21 cellular contexts compared by ENCODE assay signal in genomic region chr10:98638920-98639319, GRCh38.
DNase-seq lines count a peak whose midpoint lies in the region; ATAC-seq, FAIRE-seq and TF ChIP-seq lines count a peak whose summit lies in the region.
"Had no signal": no experiment of that assay in that cellular context is flagged by ENCODE, and none has a peak within 500 bp of the region (broad histone marks: within the 10 kb centered on the region; RNA-seq: fewer than 3 reads in every experiment).

No MANE protein-coding gene starts in this region.

- 9% methylated on average over 5 of the region's 5 CpGs for whole genome bisulfite sequencing in mammary epithelial cell (ENCODE audit: low coverage, missing lambda C conversion rate)

- H2AFZ ChIP-seq in mammary epithelial cell (ENCODE audit: low read depth, low read length) (peak overlapping the region; percentile 49), keratinocyte (ENCODE audit: control insufficient read depth, low read length) (peak overlapping the region; percentile 1)
- H2AFZ ChIP-seq: GM23248 had no signal

- H3K36me3 ChIP-seq in mammary epithelial cell (ENCODE audit: insufficient read depth, low read length) (no peaks in the 10 kb centered on the region), breast epithelium (no peaks in the 10 kb centered on the region), keratinocyte (ENCODE audit: control insufficient read depth in 2 of 2, extremely low read depth in 1 of 2, insufficient read depth in 2 of 2, low read length in 2 of 2) (no peaks in the 10 kb centered on the region)
- H3K36me3 ChIP-seq: BLaER1 had no signal

- H3K4me2 ChIP-seq in mammary epithelial cell (ENCODE audit: insufficient read depth, low read depth, low read length) = no peak overlapping the region
- H3K4me2 ChIP-seq in keratinocyte (ENCODE audit: control insufficient read depth, extremely low read depth, insufficient read depth, low read depth, low read length) = peak overlapping the region; percentile 36
- H3K4me2 ChIP-seq: A549, BLaER1 had no signal

- H3K4me1 ChIP-seq in mammary epithelial cell (ENCODE audit: insufficient read depth, low read length) (no peaks in the 10 kb centered on the region), breast epithelium (no peaks in the 10 kb centered on the region), keratinocyte (ENCODE audit: control insufficient read depth, extremely low read depth, insufficient read depth, low read length) (peaks cover 5% of the 10 kb centered on the region)
- H3K4me1 ChIP-seq: A549 had no signal

- no peaks in the 10 kb centered on the region for H3K9me1 ChIP-seq in keratinocyte (ENCODE audit: control insufficient read depth, extremely low read depth, insufficient read depth, low read length)

- H3K27me3 ChIP-seq in mammary epithelial cell (ENCODE audit: insufficient read depth, low read length) = no peaks in the 10 kb centered on the region
- H3K27me3 ChIP-seq in breast epithelium = no peaks in the 10 kb centered on the region
- no peaks in the 10 kb centered on the region for H3K27me3 ChIP-seq in keratinocyte (ENCODE audit: control insufficient read depth, extremely low read depth, insufficient read depth, low read length)
- H3K27me3 ChIP-seq: BLaER1 had no signal

- CTCF ChIA-PET in mammary epithelial cell (lab: Charles Lee; ENCODE audit: low non-redundant PET) = no interaction called here
- CTCF ChIA-PET in RWPE1 (lab: Yijun Ruan, JAX) = no interaction called here

- no peak overlapping the region for H3K9ac ChIP-seq in mammary epithelial cell (ENCODE audit: insufficient read depth, low read length)
- no peak overlapping the region for H3K9ac ChIP-seq in keratinocyte (ENCODE audit: control insufficient read depth, extremely low read depth, insufficient read depth, low read length)
- H3K9ac ChIP-seq: BLaER1, GM23248 had no signal

- in situ Hi-C loops in mammary epithelial cell (cut with MboI; ENCODE audit: low sequenced_read_pairs in 2 of 2) = no loop called here

- TF ChIP-seq POLR2A in breast epithelium (IDR thresholded peaks at IDR 0.05) = no peak

- no peak for ATAC-seq in HG03108 (IDR thresholded peaks at IDR 0.05; ENCODE audit: unreplicated experiment)
- no peak for ATAC-seq in GM19324 (IDR thresholded peaks at IDR 0.05; ENCODE audit: low FRiP score, unreplicated experiment)
- ATAC-seq: A549 had no signal

- TF ChIP-seq CTCF in mammary epithelial cell (conservative IDR thresholded peaks at IDR 0.05 in 1 of 2, IDR thresholded peaks at IDR 0.05 in 1 of 2; ENCODE audit: extremely low read depth in 1 of 2, insufficient read depth in 1 of 2, low read depth in 1 of 2, low read length in 2 of 2) = no peak
- no peak for TF ChIP-seq CTCF in breast epithelium (IDR thresholded peaks at IDR 0.05)
- no peak for TF ChIP-seq CTCF in RWPE1 (conservative IDR thresholded peaks at IDR 0.05; ENCODE audit: low read depth)
- no peak for TF ChIP-seq CTCF in epithelial cell of esophagus (IDR thresholded peaks at IDR 0.05; ENCODE audit: insufficient read depth, low read depth, low read length, missing control alignments)
- TF ChIP-seq CTCF in keratinocyte (optimal IDR thresholded peaks at IDR 0.05 in 1 of 3, IDR thresholded peaks at IDR 0.05 in 1 of 3, conservative IDR thresholded peaks at IDR 0.05 in 1 of 3; ENCODE audit: extremely low read depth in 1 of 3, insufficient read depth in 2 of 3, low read length in 3 of 3) = no peak

- H3K4me3 ChIP-seq in mammary epithelial cell (replicated peaks in 1 of 3; ENCODE audit: insufficient read depth in 1 of 3, low read depth in 2 of 3, low read length in 3 of 3) (no peak overlapping the region), breast epithelium (no peak overlapping the region), epithelial cell of esophagus (ENCODE audit: low read length) (no peak overlapping the region), keratinocyte (ENCODE audit: control insufficient read depth in 2 of 3, extremely low read depth in 1 of 3, insufficient read depth in 2 of 3, low read depth in 1 of 3, low read length in 3 of 3) (no peak overlapping the region)
- H3K4me3 ChIP-seq: A549, BLaER1, GM23248 had no signal

- H3K27ac ChIP-seq in mammary epithelial cell (ENCODE audit: insufficient read depth, low read depth, low read length) (no peak overlapping the region), breast epithelium (no peak overlapping the region), RWPE1 (no peak overlapping the region), keratinocyte (ENCODE audit: control insufficient read depth, insufficient read depth, low read length) (no peak overlapping the region)
- H3K27ac ChIP-seq: 22Rv1, A549, BLaER1, GM23248 had no signal

- H4K20me1 ChIP-seq in mammary epithelial cell (ENCODE audit: insufficient read depth, low read length) (no peaks in the 10 kb centered on the region), keratinocyte (ENCODE audit: control insufficient read depth, extremely low read depth, insufficient read depth, low read length) (no peaks in the 10 kb centered on the region)
- H4K20me1 ChIP-seq: BLaER1 had no signal

- H3K79me2 ChIP-seq in mammary epithelial cell (ENCODE audit: insufficient read depth, low read length) (no peaks in the 10 kb centered on the region), keratinocyte (ENCODE audit: control insufficient read depth, insufficient read depth, low read length) (no peaks in the 10 kb centered on the region)

- DNase-seq in mammary epithelial cell = peak; percentile 45
- no peak for DNase-seq in breast epithelium (ENCODE audit: low spot score in 2 of 2)
- DNase-seq in RWPE1 (ENCODE audit: low spot score) = peak; percentile 13
- DNase-seq in epithelial cell of esophagus (ENCODE audit: low read depth) = peak; percentile 36
- no peak for DNase-seq in keratinocyte (ENCODE audit: low read depth, low spot score)
- DNase-seq in HUDEP-2 (lab: John Stamatoyannopoulos, UW; ENCODE audit: unreplicated experiment in 76 of 76) = no peak
- DNase-seq: Calu3; CD4-positive, alpha-beta memory T cell; DMS 273 treated with DMSO at 0.1 percent for 48 hours; GM23248; HCEC 1CT; KBM-7 had no signal

- dilution Hi-C loops in mammary epithelial cell (cut with HindIII; ENCODE audit: low sequenced_read_pairs) = no loop called here
- dilution Hi-C loops in keratinocyte (cut with MboI; ENCODE audit: extremely low pct_ligation_motif_present, low sequenced_read_pairs) = no loop called here

- H3K9me3 ChIP-seq in mammary epithelial cell (replicated peaks; ENCODE audit: insufficient read depth, low read length) = no peaks in the 10 kb centered on the region
- no peaks in the 10 kb centered on the region for H3K9me3 ChIP-seq in breast epithelium
- no peaks in the 10 kb centered on the region for H3K9me3 ChIP-seq in keratinocyte (ENCODE audit: control insufficient read depth, low read depth, low read length)
- H3K9me3 ChIP-seq: A549, BLaER1 had no signal

- BruUV-seq in mammary epithelial cell (replicated peaks; lab: Mats Ljungman, UMichigan) = no TSS peak

- intact Hi-C loops in mammary epithelial cell (cut with micrococcal nuclease) = no loop called here
- intact Hi-C loops in breast epithelium (cut with DNase I; ENCODE audit: low total_unique reads) = loop anchor here (1.0 kb wide), 1 partner anchor 10 kb away; no protein-coding TSS in a partner anchor

- peak; percentile 53 for FAIRE-seq in keratinocyte (lab: Jason Lieb, UNC)
- FAIRE-seq: A549, G401.6, GM12891, GM19239, H54 had no signal

- POLR2A ChIA-PET in RWPE1 (lab: Yijun Ruan, JAX; ENCODE audit: low non-redundant PET) = no interaction called here

Comparison
In these comparisons a context has a peak if more than half of its experiments do, and no peak if none do; other contexts are left out.
1. DNase-seq: peak in mammary epithelial cell (single experiment), RWPE1 (single experiment) and epithelial cell of esophagus (single experiment); none in breast epithelium (0 of 2), keratinocyte (single experiment) and HUDEP-2 (0 of 76).